ENCODE assay signal across 13 cellular contexts in the genomic region with DNA sequence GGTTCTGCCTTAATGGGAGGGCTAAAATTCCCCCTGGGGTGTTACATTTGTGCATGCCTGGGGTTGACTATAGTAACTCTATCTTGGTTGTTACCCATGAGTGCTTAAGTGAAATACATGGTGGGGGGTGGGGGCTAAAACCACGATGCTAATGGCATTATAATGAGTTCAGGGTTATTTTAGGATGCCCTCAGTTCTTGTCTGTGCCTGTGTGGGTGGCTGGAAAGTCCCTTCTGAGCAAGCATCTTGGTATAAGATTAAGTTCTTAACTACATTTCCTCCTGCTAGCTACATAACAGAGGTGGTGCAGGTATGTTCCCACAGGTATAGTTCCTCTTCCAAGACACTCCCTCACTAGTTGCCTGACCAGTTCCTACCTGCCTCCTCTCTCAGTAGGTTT.
DNase-seq lines count a peak whose midpoint lies in the region; ATAC-seq and TF ChIP-seq lines count a peak whose summit lies in the region.
"Had no signal": no experiment of that assay in that cellular context is flagged by ENCODE, and none has a peak within 500 bp of the region (broad histone marks: within the 10 kb centered on the region; RNA-seq: fewer than 3 reads in every experiment).

No MANE protein-coding gene starts in this region.

- no peak overlapping the region for H3K27ac ChIP-seq in RWPE2 (ENCODE audit: poor library complexity, severe bottlenecking)
- H3K27ac ChIP-seq: RWPE1 had no signal

- no peaks in the 10 kb centered on the region for H3K4me1 ChIP-seq in RWPE2 (ENCODE audit: insufficient read depth, poor library complexity, severe bottlenecking)
- H3K4me1 ChIP-seq in BE2C = no peaks in the 10 kb centered on the region

- H3K4me3 ChIP-seq in GM12865 (ENCODE audit: low read depth, low read length) = no peak overlapping the region
- H3K4me3 ChIP-seq in RWPE2 (ENCODE audit: severe bottlenecking) = no peak overlapping the region
- no peak overlapping the region for H3K4me3 ChIP-seq in BE2C (ENCODE audit: low read depth, low read length)

- no peak overlapping the region for H3K27ac Mint-ChIP-seq in activated CD4-positive, alpha-beta memory T cell treated with anti-CD3 and anti-CD28 coated beads for 36 hours
- H3K27ac Mint-ChIP-seq: brain; CD4-positive, alpha-beta memory T cell; natural killer cell treated with Interleukin-12 subunit alpha and Interleukin-12 subunit beta and Interleukin-15 and Interleukin-18, amount 100 ng/mL, for 72 hours had no signal

- H3K36me3 ChIP-seq in RWPE2 (ENCODE audit: low read depth) (no peaks in the 10 kb centered on the region), BE2C (no peaks in the 10 kb centered on the region)

- DNase-seq in GM12865 (ENCODE audit: low read depth) = peak; percentile 65
- no peak for DNase-seq in RWPE2 (ENCODE audit: low spot score)
- DNase-seq in left colon = no peak
- no peak for DNase-seq in Kasumi-1 (lab: John Stamatoyannopoulos, UW)
- no peak for DNase-seq in BE2C
- no peak for DNase-seq in activated CD4-positive, alpha-beta memory T cell treated with anti-CD3 and anti-CD28 coated beads for 36 hours
- DNase-seq: CD4-positive, alpha-beta memory T cell; NCI-H1048 had no signal

- intact Hi-C loops in left colon (cut with DNase I, micrococcal nuclease) = no loop called here
- intact Hi-C loops in activated CD4-positive, alpha-beta memory T cell treated with anti-CD3 and anti-CD28 coated beads for 36 hours (cut with micrococcal nuclease) = no loop called here

- ATAC-seq in GM19452 (IDR thresholded peaks at IDR 0.05; ENCODE audit: unreplicated experiment) = peak; percentile 99
- ATAC-seq in HG02981 (IDR thresholded peaks at IDR 0.05; ENCODE audit: unreplicated experiment) = peak; percentile 98
- ATAC-seq in RWPE2 (ENCODE audit: low read depth) = peak; percentile 21; the same call in 1 of the 3 replicates
- no peak for ATAC-seq in left colon
- ATAC-seq: natural killer cell treated with Interleukin-12 subunit alpha and Interleukin-12 subunit beta and Interleukin-15 and Interleukin-18, amount 100 ng/mL, for 72 hours had no signal

- TF ChIP-seq CTCF in GM12865 (IDR thresholded peaks at IDR 0.05; ENCODE audit: insufficient read depth, low read depth, low read length, missing control alignments) (no peak), RWPE2 (IDR thresholded peaks at IDR 0.05; ENCODE audit: poor library complexity, severe bottlenecking) (no peak), BE2C (IDR thresholded peaks at IDR 0.05; ENCODE audit: low read depth, low read length) (no peak)

- no peak overlapping the region for H3K4me3 Mint-ChIP-seq in activated CD4-positive, alpha-beta memory T cell treated with anti-CD3 and anti-CD28 coated beads for 36 hours
- H3K4me3 Mint-ChIP-seq: brain; CD4-positive, alpha-beta memory T cell; natural killer cell treated with Interleukin-12 subunit alpha and Interleukin-12 subunit beta and Interleukin-15 and Interleukin-18, amount 100 ng/mL, for 72 hours had no signal

- CTCF ChIA-PET in activated CD4-positive, alpha-beta memory T cell treated with anti-CD3 and anti-CD28 coated beads for 36 hours (lab: Charles Lee) = no interaction called here

- H3K9me3 ChIP-seq in RWPE2 (ENCODE audit: severe bottlenecking) (no peaks in the 10 kb centered on the region), BE2C (no peaks in the 10 kb centered on the region)

- no peaks in the 10 kb centered on the region for H3K4me1 Mint-ChIP-seq in activated CD4-positive, alpha-beta memory T cell treated with anti-CD3 and anti-CD28 coated beads for 36 hours (ENCODE audit: low read depth)
- H3K4me1 Mint-ChIP-seq: brain; CD4-positive, alpha-beta memory T cell had no signal

- no peaks in the 10 kb centered on the region for H3K36me3 Mint-ChIP-seq in activated CD4-positive, alpha-beta memory T cell treated with anti-CD3 and anti-CD28 coated beads for 36 hours
- H3K36me3 Mint-ChIP-seq: brain; CD4-positive, alpha-beta memory T cell; natural killer cell treated with Interleukin-12 subunit alpha and Interleukin-12 subunit beta and Interleukin-15 and Interleukin-18, amount 100 ng/mL, for 72 hours had no signal

- POLR2A ChIA-PET in activated CD4-positive, alpha-beta memory T cell treated with anti-CD3 and anti-CD28 coated beads for 36 hours (lab: Charles Lee) = no interaction called here

- H3K27me3 ChIP-seq in RWPE2 (ENCODE audit: insufficient read depth, poor library complexity, severe bottlenecking) = no peaks in the 10 kb centered on the region
- no peaks in the 10 kb centered on the region for H3K27me3 ChIP-seq in BE2C

- peaks cover 8% of the 10 kb centered on the region for H3K9me3 Mint-ChIP-seq in activated CD4-positive, alpha-beta memory T cell treated with anti-CD3 and anti-CD28 coated beads for 36 hours

- H3K27me3 Mint-ChIP-seq in activated CD4-positive, alpha-beta memory T cell treated with anti-CD3 and anti-CD28 coated beads for 36 hours = no peaks in the 10 kb centered on the region
- H3K27me3 Mint-ChIP-seq: brain; CD4-positive, alpha-beta memory T cell; natural killer cell treated with Interleukin-12 subunit alpha and Interleukin-12 subunit beta and Interleukin-15 and Interleukin-18, amount 100 ng/mL, for 72 hours had no signal
